ENCODE assay signal across 33 cellular contexts in genomic region chr9:34289159-34289558, GRCh38.
"Had no signal": no experiment of that assay in that cellular context is flagged by ENCODE, and none has a peak within 500 bp of the region (broad histone marks: within the 10 kb centered on the region; RNA-seq: fewer than 3 reads in every experiment).

No MANE protein-coding gene starts in this region.

- H3K36me3 ChIP-seq: brain microvascular endothelial cell, Peyer's patch, SJSA1 had no signal

- H3K4me3 ChIP-seq: Peyer's patch, SJSA1 had no signal

- H3K27me3 Mint-ChIP-seq: activated naive CD4-positive, alpha-beta T cell treated with anti-CD3 and anti-CD28 coated beads, Interleukin-2, amount 10 ng/mL, durations not matched to agents 7 days and 5 days; activated naive CD8-positive, alpha-beta T cell; activated naive CD8-positive, alpha-beta T cell treated with anti-CD3 and anti-CD28 coated beads, Interleukin-2, amount 50 U/mL, for 24 hours had no signal

- H3K27ac ChIP-seq: brain microvascular endothelial cell, Peyer's patch, SJSA1, VCaP had no signal

- H3K9me3 Mint-ChIP-seq: activated naive CD4-positive, alpha-beta T cell treated with anti-CD3 and anti-CD28 coated beads, Interleukin-2, amount 10 ng/mL, durations not matched to agents 7 days and 5 days; activated naive CD8-positive, alpha-beta T cell treated with anti-CD3 and anti-CD28 coated beads, Interleukin-2, amount 50 U/mL, for 24 hours; activated T-cell treated with anti-CD3 and anti-CD28 coated beads, Interleukin-2, amount 50 U/mL, for 4 hours; T-helper 1 cell treated with Interleukin-12 subunit alpha and Interleukin-12 subunit beta and Interleukin-4 antibody, amounts not matched to agents 30 μg/mL and 1 μg/mL, for 36 hours had no signal

- H3K36me3 Mint-ChIP-seq: activated naive CD8-positive, alpha-beta T cell had no signal

- H3K4me1 ChIP-seq: Peyer's patch, SJSA1 had no signal

- H3K4me1 Mint-ChIP-seq: activated naive CD4-positive, alpha-beta T cell treated with anti-CD3 and anti-CD28 coated beads, Interleukin-2, amount 10 ng/mL, durations not matched to agents 7 days and 5 days; activated naive CD8-positive, alpha-beta T cell treated with anti-CD3 and anti-CD28 coated beads, Interleukin-2, amount 50 U/mL, for 24 hours had no signal

- DNase-seq: activated CD4-positive, alpha-beta T cell treated with anti-CD3 and anti-CD28 coated beads for 1 hour; activated CD4-positive, alpha-beta T cell treated with anti-CD3 and anti-CD28 coated beads for 48 hours; activated CD4-positive, alpha-beta T cell treated with anti-CD3 and anti-CD28 coated beads, Interleukin-2, amount 50 U/mL, for 4 hours; activated CD4-positive, CD25-positive, alpha-beta regulatory T cell; activated CD8-positive, alpha-beta memory T cell treated with anti-CD3 and anti-CD28 coated beads, Interleukin-2, amount 50 U/mL, for 4 hours; activated effector memory CD4-positive, alpha-beta T cell treated with Interleukin-2 at 50 U/mL for 16 hours; activated naive CD4-positive, alpha-beta T cell treated with anti-CD3 and anti-CD28 coated beads, Interleukin-2, amount 10 ng/mL, durations not matched to agents 7 days and 5 days; activated naive CD8-positive, alpha-beta T cell treated with anti-CD3 and anti-CD28 coated beads, Interleukin-2, amount 50 U/mL, for 24 hours; activated T-cell treated with anti-CD3 and anti-CD28 coated beads for 4 hours; activated T-cell treated with anti-CD3 and anti-CD28 coated beads, Interleukin-2, amount 50 U/mL, for 4 hours; amniotic stem cell; aorta; brain microvascular endothelial cell; central memory CD4-positive, alpha-beta T cell; NCI-H1092 treated with DMSO at 0.1 percent for 48 hours; NCI-H1417; NCI-H146; NCI-H187; NCI-H2029 treated with DMSO at 0.1 percent for 48 hours; NCI-H2171 treated with DMSO at 0.1 percent for 48 hours; NCI-H2227 treated with DMSO at 0.1 percent for 48 hours; NCI-H446; NCI-H510A treated with DMSO at 0.1 percent for 48 hours; NCI-H774; PC-3; Peyer's patch; RPMI8226; SHP77 treated with DMSO at 0.1 percent for 48 hours; SK-N-SH had no signal

- H3K4me3 Mint-ChIP-seq: activated naive CD4-positive, alpha-beta T cell treated with anti-CD3 and anti-CD28 coated beads, Interleukin-2, amount 10 ng/mL, durations not matched to agents 7 days and 5 days; activated naive CD8-positive, alpha-beta T cell; activated naive CD8-positive, alpha-beta T cell treated with anti-CD3 and anti-CD28 coated beads, Interleukin-2, amount 50 U/mL, for 24 hours; activated T-cell treated with anti-CD3 and anti-CD28 coated beads, Interleukin-2, amount 50 U/mL, for 4 hours; T-helper 1 cell treated with Interleukin-12 subunit alpha and Interleukin-12 subunit beta and Interleukin-4 antibody, amounts not matched to agents 30 μg/mL and 1 μg/mL, for 36 hours had no signal

- H3K9ac ChIP-seq: SK-N-SH had no signal

- H3K27ac Mint-ChIP-seq: activated naive CD4-positive, alpha-beta T cell treated with anti-CD3 and anti-CD28 coated beads, Interleukin-2, amount 10 ng/mL, durations not matched to agents 7 days and 5 days; activated naive CD8-positive, alpha-beta T cell; activated naive CD8-positive, alpha-beta T cell treated with anti-CD3 and anti-CD28 coated beads, Interleukin-2, amount 50 U/mL, for 24 hours; T-helper 1 cell treated with Interleukin-12 subunit alpha and Interleukin-12 subunit beta and Interleukin-4 antibody, amounts not matched to agents 30 μg/mL and 1 μg/mL, for 36 hours had no signal

- H3K9me3 ChIP-seq: Peyer's patch, SJSA1, SK-N-SH had no signal

- H3K4me2 ChIP-seq: SK-N-SH had no signal

- H3K27me3 ChIP-seq: brain microvascular endothelial cell, Peyer's patch, SJSA1 had no signal
